Comparison of ENCODE assay signal across 11 cellular contexts in genomic region chr11:97722065-97722464, GRCh38.
DNase-seq lines count a peak whose midpoint lies in the region; ATAC-seq, FAIRE-seq and TF ChIP-seq lines count a peak whose summit lies in the region.
"Had no signal": no experiment of that assay in that cellular context is flagged by ENCODE, and none has a peak within 500 bp of the region (broad histone marks: within the 10 kb centered on the region; RNA-seq: fewer than 3 reads in every experiment).

No MANE protein-coding gene starts in this region.

- no peak for TF ChIP-seq CTCF in dorsolateral prefrontal cortex (IDR thresholded peaks at IDR 0.05 in 54 of 56, conservative IDR thresholded peaks at IDR 0.05 in 2 of 56; ENCODE audit: low read depth in 1 of 56, partially characterized antibody in 56 of 56)

- ATAC-seq in left lobe of liver = no peak
- ATAC-seq: stimulated activated naive CD8-positive, alpha-beta T cell treated with anti-CD3 and anti-CD28 coated beads, Interleukin-15, amount 100 ng/mL, for 72 hours had no signal

- intact Hi-C loops in dorsolateral prefrontal cortex (cut with DNase I) = no loop called here

- peak; percentile 88 for FAIRE-seq in HTR-8/SVneo (lab: Jason Lieb, UNC)

- H3K27ac ChIP-seq in dorsolateral prefrontal cortex = no peak overlapping the region
- H3K27ac ChIP-seq: C4-2B, KMS-11 had no signal

- H3K27me3 ChIP-seq in dorsolateral prefrontal cortex = no peaks in the 10 kb centered on the region

- no peak overlapping the region for H3K4me3 ChIP-seq in dorsolateral prefrontal cortex

- peak; percentile 3 for DNase-seq in COLO668 (lab: John Stamatoyannopoulos, UW; ENCODE audit: unreplicated experiment)
- peak; percentile 44 for DNase-seq in HTR-8/SVneo (ENCODE audit: insufficient read length, low spot score)
- peak; percentile 95 for DNase-seq in amniotic epithelial cell (ENCODE audit: low read depth)
- peak; percentile 53 for DNase-seq in hepatic stellate cell (ENCODE audit: low spot score)
- no peak for DNase-seq in activated CD4-positive, alpha-beta T cell treated with anti-CD3 and anti-CD28 coated beads, Interleukin-2, amount 50 U/mL, for 48 hours
- DNase-seq in dorsolateral prefrontal cortex = no peak
- no peak for DNase-seq in mesenteric fat pad (ENCODE audit: low spot score)
- DNase-seq in left lobe of liver (ENCODE audit: low spot score) = no peak
- DNase-seq: stimulated activated naive CD8-positive, alpha-beta T cell treated with anti-CD3 and anti-CD28 coated beads, Interleukin-15, amount 100 ng/mL, for 72 hours had no signal

Comparison
In these comparisons a context has a peak if more than half of its experiments do, and no peak if none do; other contexts are left out.
1. DNase-seq: peak in COLO668 (single experiment), HTR-8/SVneo (single experiment), amniotic epithelial cell (single experiment) and hepatic stellate cell (single experiment); none in activated CD4-positive, alpha-beta T cell treated with anti-CD3 and anti-CD28 coated beads, Interleukin-2, amount 50 U/mL, for 48 hours (0 of 2), dorsolateral prefrontal cortex (0 of 10), mesenteric fat pad (single experiment) and left lobe of liver (single experiment).